ENCODE assay signal across 8 cellular contexts in genomic region chr10:110919971-110920881, GRCh38. TPM values are rescaled to one million over a fixed set of nuclear protein-coding genes. Genes with fewer than 3 reads are reported as not detected.
DNase-seq lines count a peak whose midpoint lies in the region; ATAC-seq, FAIRE-seq and TF ChIP-seq lines count a peak whose summit lies in the region.

No MANE protein-coding gene starts in this region.

- CTCF ChIA-PET in IMR-90 (lab: Yijun Ruan, JAX), result interaction anchor here (0.6 kb wide), 1 partner anchor 777 kb away, joined by 3 read pairs; no protein-coding TSS in a partner anchor

- TF ChIP-seq CTCF in GM10266 (IDR thresholded peaks at IDR 0.05; ENCODE audit: control insufficient read depth, insufficient read depth, low read depth, missing control alignments) (no peak), IMR-90 (conservative IDR thresholded peaks at IDR 0.05; ENCODE audit: low read depth, low read length) (no peak), kidney (IDR thresholded peaks at IDR 0.05; ENCODE audit: borderline replicate concordance, extremely low read depth, insufficient read depth) (no peak)

- peaks cover 4% of the 10 kb centered on the region for H3K9me1 ChIP-seq in IMR-90 (ENCODE audit: insufficient read depth, low read length)

- POLR2A ChIA-PET in IMR-90 (lab: Charles Lee; ENCODE audit: unreplicated experiment), result no interaction called here

- H4K8ac ChIP-seq in IMR-90 (ENCODE audit: low read depth in 2 of 2, low read length in 2 of 2), result peak overlapping the region; percentile 53 to 63; a peak in 3 of 4 replicates

- no peak for TF ChIP-seq RAD21 in IMR-90 (IDR thresholded peaks at IDR 0.05; ENCODE audit: low read length)

- peak overlapping the region; percentile 87 for H3K4me2 ChIP-seq in IMR-90 (ENCODE audit: low read depth, low read length)

- H3K9me3 ChIP-seq in IMR-90 (ENCODE audit: control insufficient read depth, insufficient read depth, low read length) (no peaks in the 10 kb centered on the region), SK-N-MC (ENCODE audit: low read depth, low read length) (no peaks in the 10 kb centered on the region), kidney (ENCODE audit: control insufficient read depth in 1 of 2, low read length in 2 of 2) (no peaks in the 10 kb centered on the region)

- H3K4me1 ChIP-seq in IMR-90 (ENCODE audit: control insufficient read depth, insufficient read depth, low read length), result peaks cover 2% of the 10 kb centered on the region; the same call in 1 of the 2 replicates
- peaks cover 6 to 12% of the 10 kb centered on the region in 2 donors for H3K4me1 ChIP-seq in kidney (ENCODE audit: control insufficient read depth in 1 of 2, insufficient read depth in 1 of 2, low read depth in 1 of 2, low read length in 2 of 2)

- H3K18ac ChIP-seq in IMR-90 (ENCODE audit: low read depth, low read length), result peak overlapping the region; percentile 26

- H2AK9ac ChIP-seq in IMR-90 (replicated peaks; ENCODE audit: low read depth, low read length, poor library complexity), result peak overlapping the region; percentile 90

- peaks cover 26% of the 10 kb centered on the region; the same call in 1 of the 2 replicates for H4K20me1 ChIP-seq in IMR-90 (ENCODE audit: insufficient read depth, low read length)

- peak overlapping the region; percentile 76 for H3K56ac ChIP-seq in IMR-90 (ENCODE audit: extremely low read depth, insufficient read depth, low read length)

- H2AK5ac ChIP-seq in IMR-90 (ENCODE audit: low read depth, low read length), result peak overlapping the region; percentile 54

- dilution Hi-C loops in IMR-90 (cut with HindIII; ENCODE audit: low sequenced_read_pairs, unreplicated experiment), result no loop called here

- peak; percentile 43 for DNase-seq in GM10266 (ENCODE audit: extremely low spot score)
- DNase-seq in IMR-90, result peak; percentile 17
- DNase-seq in SK-N-MC (ENCODE audit: low read depth, low spot score), result no peak
- DNase-seq in caudate nucleus (lab: John Stamatoyannopoulos, UW), result peak in 23 of 61 donors; percentile 8 to 58 (median 31)
- peak; percentile 85 for DNase-seq in kidney
- DNase-seq in stimulated activated CD4-positive, alpha-beta T cell treated with anti-CD3 and anti-CD28 coated beads, Interleukin-4, amount 100 ng/mL, for 24 hours, result peak; percentile 29
- DNase-seq in GDM1 (lab: John Stamatoyannopoulos, UW), result no peak

- H2BK20ac ChIP-seq in IMR-90 (ENCODE audit: low read depth, low read length), result no peak overlapping the region

- H3K36me3 ChIP-seq in IMR-90 (ENCODE audit: control insufficient read depth, insufficient read depth, low read length) (no peaks in the 10 kb centered on the region), SK-N-MC (ENCODE audit: insufficient read depth, low read length) (no peaks in the 10 kb centered on the region), kidney (ENCODE audit: control insufficient read depth in 1 of 2, insufficient read depth in 2 of 2, low read length in 2 of 2) (no peaks in the 10 kb centered on the region)

- H2BK15ac ChIP-seq in IMR-90 (ENCODE audit: low read depth, low read length), result peak overlapping the region; percentile 68; the same call in 1 of the 3 replicates

- FAIRE-seq in kidney (lab: Jason Lieb, UNC), result no peak

- no peaks in the 10 kb centered on the region for H3K27me3 ChIP-seq in IMR-90 (ENCODE audit: control insufficient read depth, insufficient read depth, low read length)

- H3K4ac ChIP-seq in IMR-90 (ENCODE audit: low read depth, low read length), result peak overlapping the region; percentile 79

- H3K27ac ChIP-seq in IMR-90 (ENCODE audit: insufficient read depth, low read length), result peak overlapping the region; percentile 71
- no peak overlapping the region for H3K27ac ChIP-seq in SK-N-MC
- H3K27ac ChIP-seq in caudate nucleus (ENCODE audit: low read depth, low read length), result peak overlapping the region; percentile 82
- peak overlapping the region; percentile 82 to 89 for H3K27ac ChIP-seq in kidney (ENCODE audit: low read depth in 2 of 2, low read length in 2 of 2)

- BruUV-seq in IMR-90 (replicated peaks; lab: Mats Ljungman, UMichigan), result no TSS peak

- H2BK5ac ChIP-seq in IMR-90 (ENCODE audit: low read depth, low read length, poor library complexity, severe bottlenecking), result peak overlapping the region; percentile 87

- peak overlapping the region; percentile 98 for H3K23ac ChIP-seq in IMR-90 (ENCODE audit: low read depth, low read length)

- H2AFZ ChIP-seq in IMR-90 (replicated peaks; ENCODE audit: low read length, poor library complexity), result peak overlapping the region; percentile 94

- in situ Hi-C loops in IMR-90 (cut with MboI; ENCODE audit: low sequenced_read_pairs), result no loop called here

- peak overlapping the region; percentile 89 for H3K9ac ChIP-seq in IMR-90 (ENCODE audit: low read depth, low read length)
- peak overlapping the region; percentile 8 for H3K9ac ChIP-seq in SK-N-MC (ENCODE audit: insufficient read length)
- peak overlapping the region; percentile 81 to 87 for H3K9ac ChIP-seq in kidney (ENCODE audit: low read length in 2 of 2)

- H2BK120ac ChIP-seq in IMR-90 (ENCODE audit: low read depth, low read length), result no peak overlapping the region

- H3K79me1 ChIP-seq in IMR-90 (ENCODE audit: low read depth in 1 of 2, low read length in 2 of 2), result peaks cover 6 to 30% of the 10 kb centered on the region in 2 experiments; a peak in 3 of 4 replicates

- no peak for TF ChIP-seq POLR2A in IMR-90 (IDR thresholded peaks at IDR 0.05; ENCODE audit: low read depth, low read length)

- H4K5ac ChIP-seq in IMR-90 (ENCODE audit: low read depth, low read length), result peak overlapping the region; percentile 31

- intact Hi-C loops in IMR-90 (cut with micrococcal nuclease), result loop anchor here (2.0 to 10.0 kb wide), 5 partner anchors 77 to 675 kb away; partner anchors contain the start of gene SMNDC1
- intact Hi-C loops in kidney (cut with DNase I), result no loop called here

- H3K14ac ChIP-seq in IMR-90 (replicated peaks; ENCODE audit: low read depth, low read length), result peak overlapping the region; percentile 88

- ATAC-seq in GM21619 (IDR thresholded peaks at IDR 0.05; ENCODE audit: unreplicated experiment) (peak; percentile 25), IMR-90 (ENCODE audit: low read depth) (peak; percentile 1)

- H4K91ac ChIP-seq in IMR-90 (ENCODE audit: insufficient read depth, low read depth, low read length), result peak overlapping the region; percentile 43; the same call in 1 of the 2 replicates

- WGBS in IMR-90 (ENCODE audit: extremely low coverage in 2 of 2, insufficient read length in 1 of 2), 2 experiments, result 0% methylated on average over 4 of the region's 44 CpGs; no CpG with 5 or more reads in 1 of the 2 experiments

- H3K4me3 ChIP-seq in IMR-90 (ENCODE audit: insufficient read depth, low read depth, low read length), result peak overlapping the region; percentile 76
- peak overlapping the region; percentile 82 for H3K4me3 ChIP-seq in SK-N-MC
- peak overlapping the region; percentile 89 to 93 for H3K4me3 ChIP-seq in kidney (ENCODE audit: low read length in 2 of 2)

TF ChIP-seq in IMR-90, 13 proteins besides CTCF, POLR2A, EP300 and RAD21:
- TF ChIP-seq CHD1 (IDR thresholded peaks at IDR 0.05; ENCODE audit: low read depth, low read length) (0 out of 2 replicates have a peak, but pooled peaks have one; percentile 48), MAZ (IDR thresholded peaks at IDR 0.05; ENCODE audit: borderline replicate concordance, low read depth, low read length) (no peak)
TF ChIP-seq in IMR-90: peak in this region for 1.

RNA-seq across cellular contexts. Expression of gene SHOC2, which starts 0.8 kb away (rescaled TPM):
- 47.5 TPM in 2 replicates for total RNA-seq in IMR-90 (2012; rRNA removed)
- 10.8 and 13.4 TPM in 2 replicates for polyA plus RNA-seq in IMR-90 (2012; rRNA removed)
- polyA plus RNA-seq in IMR-90 (2012; cell fraction: cytosol; rRNA removed), result 2.1 and 3.7 TPM in 2 replicates
- polyA plus RNA-seq in IMR-90 (2012; cell fraction: nucleus; rRNA removed; ENCODE audit: low replicate concordance), result 0.90 and 10.5 TPM in 2 replicates
- 66.8 TPM for total RNA-seq in kidney
- polyA plus RNA-seq in kidney (ENCODE audit: insufficient read depth, low read depth, low replicate concordance), result 18.0 TPM

RNA-seq across cellular contexts. Expression of gene BBIP1, which starts 1.2 kb away (rescaled TPM):
- total RNA-seq in IMR-90 (2012; rRNA removed) (17.4 and 21.7 TPM in 2 replicates), kidney (34.8 TPM)
- polyA plus RNA-seq in IMR-90 (2012; rRNA removed) (14.4 and 19.9 TPM in 2 replicates), kidney (ENCODE audit: insufficient read depth, low read depth, low replicate concordance) (36.1 TPM)
- polyA plus RNA-seq in IMR-90 (2012; cell fraction: cytosol; rRNA removed), result 1.6 and 2.9 TPM in 2 replicates
- 2.9 and 37.6 TPM in 2 replicates for polyA plus RNA-seq in IMR-90 (2012; cell fraction: nucleus; rRNA removed; ENCODE audit: low replicate concordance)

RNA-seq across cellular contexts. Expression of gene PDCD4, which starts 48.5 kb away (rescaled TPM):
- total RNA-seq in IMR-90 (2012; rRNA removed) (10.9 and 46.9 TPM in 2 replicates), kidney (75.9 TPM)
- polyA plus RNA-seq in IMR-90 (2012; rRNA removed) (42.7 and 49.7 TPM in 2 replicates), kidney (ENCODE audit: insufficient read depth, low read depth, low replicate concordance) (57.7 TPM)
- polyA plus RNA-seq in IMR-90 (2012; cell fraction: cytosol; rRNA removed), result 4.3 and 6.9 TPM in 2 replicates
- 1.7 and 24.9 TPM in 2 replicates for polyA plus RNA-seq in IMR-90 (2012; cell fraction: nucleus; rRNA removed; ENCODE audit: low replicate concordance)

Comparison
In these comparisons a context has a peak if more than half of its experiments do, and no peak if none do; other contexts are left out.
1. DNase-seq: peak in GM10266 (single experiment), IMR-90 (single experiment), kidney (single experiment) and stimulated activated CD4-positive, alpha-beta T cell treated with anti-CD3 and anti-CD28 coated beads, Interleukin-4, amount 100 ng/mL, for 24 hours (single experiment); none in SK-N-MC (single experiment) and GDM1 (single experiment).
2. H3K9ac ChIP-seq: peak in every context shown above with its lines; median percentile 89 in IMR-90; 84 in kidney; 8 in SK-N-MC.
3. Peak in every context shown above with its lines, with median percentiles within 50 percentile points of each other: H3K4me3 ChIP-seq.